Comparison of ENCODE assay signal across 8 cellular contexts in genomic region chr22:23913306-23913660, GRCh38.
DNase-seq lines count a peak whose midpoint lies in the region; ATAC-seq and TF ChIP-seq lines count a peak whose summit lies in the region.

No MANE protein-coding gene starts in this region.

- H3K27ac Mint-ChIP-seq in nephron progenitor cell: peak overlapping the region; percentile 96

- H3K4me3 ChIP-seq in choroid plexus epithelial cell (ENCODE audit: low read depth, low read length): peak overlapping the region; percentile 76

- H3K27ac ChIP-seq in KOPT-K1 (ENCODE audit: low read depth, low read length, poor library complexity, severe bottlenecking): peak overlapping the region; percentile 94

- H3K36me3 Mint-ChIP-seq in nephron progenitor cell (ENCODE audit: low read depth): peaks cover 49% of the 10 kb centered on the region

- H3K9me3 ChIP-seq in KOPT-K1 (ENCODE audit: insufficient read depth, low read length, poor library complexity, severe bottlenecking): no peaks in the 10 kb centered on the region

- TF ChIP-seq CTCF in choroid plexus epithelial cell (conservative IDR thresholded peaks at IDR 0.05; ENCODE audit: low read depth, low read length) (no peak), nephron progenitor cell (IDR thresholded peaks at IDR 0.05) (no peak)

- ATAC-seq in GM18873 (IDR thresholded peaks at IDR 0.05; ENCODE audit: low FRiP score, unreplicated experiment): peak; percentile 10

- DNase-seq in choroid plexus epithelial cell (ENCODE audit: low read depth) (no peak), nephron progenitor cell (no peak), NCI-H1694 treated with DMSO at 0.1 percent for 48 hours (lab: John Stamatoyannopoulos, UW) (no peak), AML-193 (lab: John Stamatoyannopoulos, UW) (no peak), NCI-H1048 (lab: John Stamatoyannopoulos, UW) (no peak)
- no peak for DNase-seq in central memory CD4-positive, alpha-beta T cell

- H3K36me3 ChIP-seq in KOPT-K1 (ENCODE audit: insufficient read depth, low read length): 0 out of 2 replicates have a peak, but pooled peaks cover under 1% of the 10 kb centered on the region

- H3K27me3 Mint-ChIP-seq in nephron progenitor cell (ENCODE audit: low read depth, poor library complexity): no peaks in the 10 kb centered on the region

- H3K9me3 Mint-ChIP-seq in nephron progenitor cell: peaks cover 8% of the 10 kb centered on the region

- H3K4me3 Mint-ChIP-seq in nephron progenitor cell: peak overlapping the region; percentile 88

- peaks cover 39% of the 10 kb centered on the region for H3K4me1 Mint-ChIP-seq in nephron progenitor cell
